In genomic region chr1:173127369-173128307, GRCh38 we compare ENCODE assay signal across 16 cellular contexts.
"Had no signal": no experiment of that assay in that cellular context is flagged by ENCODE, and none has a peak within 500 bp of the region (broad histone marks: within the 10 kb centered on the region; RNA-seq: fewer than 3 reads in every experiment).

No MANE protein-coding gene starts in this region.

- H3K4me3 ChIP-seq: adrenal gland, esophagus muscularis mucosa, mucosa of descending colon, ovary had no signal

- H3K27me3 ChIP-seq: adrenal gland, esophagus muscularis mucosa, ovary had no signal

- H3K9me3 ChIP-seq: adrenal gland, esophagus muscularis mucosa, mucosa of descending colon, ovary had no signal

- ATAC-seq: activated naive CD4-positive, alpha-beta T cell treated with anti-CD3 and anti-CD28 coated beads, Interleukin-2, amount 50 U/mL, for 72 hours; naive thymus-derived CD4-positive, alpha-beta T cell; stimulated activated naive B cell treated with anti-CD40 and anti-IgM and Interleukin-4, amounts not matched to agents 10 μg/mL and 1 μg/mL and 100 μg/mL, for 72 hours; WTC11 had no signal

- DNase-seq: activated CD4-positive, alpha-beta memory T cell treated with anti-CD3 and anti-CD28 coated beads for 36 hours; activated CD4-positive, alpha-beta T cell treated with anti-CD3 and anti-CD28 coated beads for 4 hours; activated gamma-delta T cell treated with Interleukin-2 at 50 U/mL for 16 hours; activated T-cell treated with anti-CD3 and anti-CD28 coated beads for 4 hours; adrenal gland; cerebellar nuclear complex; effector CD8-positive, alpha-beta T cell; naive thymus-derived CD4-positive, alpha-beta T cell; ovary; stimulated activated naive B cell treated with anti-CD40 and anti-IgM and Interleukin-4, amounts not matched to agents 10 μg/mL and 1 μg/mL and 100 μg/mL, for 72 hours had no signal

- H3K36me3 ChIP-seq: adrenal gland, esophagus muscularis mucosa, ovary had no signal

- FAIRE-seq: astrocyte, bronchial epithelial cell had no signal

- H3K27ac ChIP-seq: adrenal gland, esophagus muscularis mucosa, ovary had no signal
